Comparison of ENCODE assay signal across 34 cellular contexts in the genomic region with DNA sequence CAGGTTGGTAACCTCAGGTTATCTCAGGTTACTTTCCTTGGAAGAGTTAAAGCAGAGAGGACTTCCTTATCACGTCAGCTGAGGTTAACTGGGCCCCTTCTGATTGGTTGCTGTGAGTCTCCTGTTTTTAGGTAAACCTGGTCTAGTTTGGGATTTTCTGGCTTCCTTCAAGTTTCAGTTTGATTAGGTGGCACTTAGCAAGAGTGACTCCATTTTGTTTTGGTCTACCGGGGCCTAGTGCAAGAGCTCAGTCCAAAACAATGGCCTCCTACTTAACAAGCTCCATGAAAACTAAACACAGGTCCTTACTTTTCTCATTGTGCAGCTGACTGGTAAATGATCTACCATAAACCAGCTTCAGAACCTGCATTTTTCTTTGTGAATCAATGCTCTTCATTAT.
"Had no signal": no experiment of that assay in that cellular context is flagged by ENCODE, and none has a peak within 500 bp of the region (broad histone marks: within the 10 kb centered on the region; RNA-seq: fewer than 3 reads in every experiment).

No MANE protein-coding gene starts in this region.

- DNase-seq: Karpas-422, Kasumi-1, MG63, MM.1S, MV-4-11, NCI-H1048, NCI-H1092, NCI-H1092 treated with DMSO at 0.1 percent for 48 hours, NCI-H1105, NCI-H1105 treated with DMSO at 0.1 percent for 48 hours, NCI-H1417, NCI-H1417 treated with DMSO at 0.1 percent for 48 hours, NCI-H1436, NCI-H1436 treated with DMSO at 0.1 percent for 48 hours, NCI-H146, NCI-H1694, NCI-H1694 treated with DMSO at 0.1 percent for 48 hours, NCI-H187, NCI-H187 treated with DMSO at 0.1 percent for 48 hours, NCI-H1930, NCI-H2029, NCI-H2029 treated with DMSO at 0.1 percent for 48 hours, NCI-H2081, NCI-H2081 treated with DMSO at 0.1 percent for 48 hours, NCI-H2107, NCI-H2171, NCI-H2171 treated with DMSO at 0.1 percent for 48 hours, NCI-H2227 treated with DMSO at 0.1 percent for 48 hours, NCI-H226, NCI-H345, NCI-H446, NCI-H446 treated with DMSO at 0.1 percent for 48 hours, NCI-H510A, NCI-H510A treated with DMSO at 0.1 percent for 48 hours had no signal

- H3K36me3 ChIP-seq: MG63 had no signal

- H3K27me3 ChIP-seq: MG63 had no signal

- H3K4me3 ChIP-seq: MG63 had no signal

- H3K9me3 ChIP-seq: MG63 had no signal
